Comparison of ENCODE assay signal across 9 cellular contexts in the genomic region with DNA sequence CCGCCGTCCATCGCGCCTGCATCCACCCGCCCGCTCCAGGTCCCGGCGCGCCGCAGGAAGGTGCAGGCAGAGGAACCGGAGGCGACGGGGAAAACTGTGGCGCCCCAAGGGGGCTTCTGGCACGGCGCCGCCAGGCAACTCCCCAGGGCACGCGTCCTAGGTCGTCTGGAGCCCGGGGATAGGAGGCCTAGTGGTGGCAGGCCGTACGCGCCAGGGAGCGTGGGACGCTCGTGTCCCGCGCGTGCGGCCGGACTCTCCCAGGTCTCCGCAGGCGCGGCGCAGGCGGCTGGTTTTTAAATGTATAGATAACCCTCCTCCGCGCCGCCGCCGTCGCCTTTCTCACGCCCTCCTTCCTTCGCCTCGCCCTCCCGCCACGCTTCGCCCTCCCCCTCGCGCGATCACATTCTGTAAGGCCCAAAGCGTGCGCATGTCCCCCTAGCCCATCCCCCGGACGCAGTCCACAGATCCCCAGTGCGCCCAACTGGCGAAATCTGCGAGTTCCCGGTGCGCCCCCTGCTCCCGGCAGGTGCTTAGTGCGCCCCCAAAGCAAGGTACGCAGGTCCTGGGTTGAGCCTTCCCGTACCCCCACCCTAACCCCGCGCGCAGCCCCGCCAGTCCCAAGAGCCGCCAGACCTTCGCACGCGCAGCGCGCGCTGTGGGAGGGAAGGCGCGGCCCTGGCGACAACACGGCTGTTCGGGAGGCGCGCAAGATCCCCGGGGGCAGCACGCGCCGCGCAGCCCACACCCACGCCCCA. TPM values are rescaled to one million over a fixed set of nuclear protein-coding genes. Genes with fewer than 3 reads are reported as not detected.
DNase-seq lines count a peak whose midpoint lies in the region; ATAC-seq and TF ChIP-seq lines count a peak whose summit lies in the region.
"Had no signal": no experiment of that assay in that cellular context is flagged by ENCODE, and none has a peak within 500 bp of the region (broad histone marks: within the 10 kb centered on the region; RNA-seq: fewer than 3 reads in every experiment).

A gene with protein sequence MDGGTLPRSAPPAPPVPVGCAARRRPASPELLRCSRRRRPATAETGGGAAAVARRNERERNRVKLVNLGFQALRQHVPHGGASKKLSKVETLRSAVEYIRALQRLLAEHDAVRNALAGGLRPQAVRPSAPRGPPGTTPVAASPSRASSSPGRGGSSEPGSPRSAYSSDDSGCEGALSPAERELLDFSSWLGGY (minus strand): TSS at position 267 of the 755 bp plus-strand sequence. CDS start 256 bp downstream, at position 11.

- no peaks in the 10 kb centered on the region for H3K9me3 Mint-ChIP-seq in chondrocyte (ENCODE audit: low read depth)

- H3K4me3 ChIP-seq in mucosa of descending colon = no peak within 1 kb of the TSS
- H3K4me3 ChIP-seq in uterus = peak within 1 kb of the TSS; percentile 24 to 44

- H3K27me3 ChIP-seq in uterus = no peaks in the 10 kb centered on the region

- peaks cover 54% of the 10 kb centered on the region for H3K27me3 Mint-ChIP-seq in chondrocyte (ENCODE audit: low read depth)

- peak; percentile 40 for DNase-seq in stimulated activated CD4-positive, alpha-beta T cell treated with anti-CD3 and anti-CD28 coated beads, Interleukin-4, amount 100 ng/mL, for 1 hour
- no peak for DNase-seq in stimulated activated CD4-positive, alpha-beta T cell treated with anti-CD3 and anti-CD28 coated beads, Interleukin-2, amount 100 ng/mL, for 48 hours
- DNase-seq in chondrocyte (ENCODE audit: low spot score) (no peak), mucosa of descending colon (peak in 2 of 3 donors; percentile 23 to 63), uterus (no peak), NCI-H2171 (lab: John Stamatoyannopoulos, UW) (no peak)

- H3K36me3 Mint-ChIP-seq in chondrocyte (ENCODE audit: low read depth) = no peaks in the 10 kb centered on the region

- H3K36me3 ChIP-seq in mucosa of descending colon (ENCODE audit: low read depth) (no peaks in the 10 kb centered on the region), uterus (no peaks in the 10 kb centered on the region)

- H3K4me1 Mint-ChIP-seq in chondrocyte (ENCODE audit: low read depth) = no peaks in the 10 kb centered on the region

- peak within 1 kb of the TSS; percentile 36 for H3K4me3 Mint-ChIP-seq in chondrocyte (ENCODE audit: unreplicated experiment)

- no peak within 1 kb of the TSS for H3K27ac Mint-ChIP-seq in chondrocyte (ENCODE audit: unreplicated experiment)

- peaks cover 32% of the 10 kb centered on the region for H3K4me1 ChIP-seq in mucosa of descending colon (ENCODE audit: low read depth)
- H3K4me1 ChIP-seq in uterus = peaks cover 0 to 21% of the 10 kb centered on the region in 2 donors

- intact Hi-C loops in mucosa of descending colon (cut with DNase I, micrococcal nuclease) (no loop called here), uterus (cut with DNase I; ENCODE audit: low total_unique reads) (no loop called here)

- peak; percentile 28 for ATAC-seq in mucosa of descending colon
- ATAC-seq in HG03565 (IDR thresholded peaks at IDR 0.05; ENCODE audit: unreplicated experiment) = no peak
- ATAC-seq in HG03039 (IDR thresholded peaks at IDR 0.05; ENCODE audit: unreplicated experiment) = no peak

- TF ChIP-seq POLR2A in uterus (IDR thresholded peaks at IDR 0.05) = peak in 1 of 2 donors; percentile 21

- TF ChIP-seq CTCF in chondrocyte (IDR thresholded peaks at IDR 0.05) = no peak
- no peak for TF ChIP-seq CTCF in mucosa of descending colon (IDR thresholded peaks at IDR 0.05)
- no peak for TF ChIP-seq CTCF in uterus (IDR thresholded peaks at IDR 0.05)

- H3K27ac ChIP-seq in uterus = peak within 1 kb of the TSS; percentile 5 to 70

- H3K9me3 ChIP-seq in mucosa of descending colon (no peaks in the 10 kb centered on the region), uterus (no peaks in the 10 kb centered on the region)

RNA-seq across cellular contexts. Expression of the gene that starts here (rescaled TPM):
- total RNA-seq in chondrocyte (not detected in 3 replicates), mucosa of descending colon (1 to 10 TPM; 2.6 to 8.4 (median 8.1) TPM), uterus (1 to 10 TPM in 3 of 4 donors, not detected in 1; 1.0 to 1.6 (median 1.5) TPM)
- total RNA-seq: NCI-H460 had no signal

Comparison
In these comparisons a context has a peak if more than half of its experiments do, and no peak if none do; other contexts are left out.
1. DNase-seq: peak in stimulated activated CD4-positive, alpha-beta T cell treated with anti-CD3 and anti-CD28 coated beads, Interleukin-4, amount 100 ng/mL, for 1 hour (single experiment) and mucosa of descending colon (2 of 3); none in stimulated activated CD4-positive, alpha-beta T cell treated with anti-CD3 and anti-CD28 coated beads, Interleukin-2, amount 100 ng/mL, for 48 hours (0 of 2), chondrocyte (single experiment), uterus (0 of 2) and NCI-H2171 (single experiment).